ENCODE assay signal across 26 cellular contexts in the genomic region with DNA sequence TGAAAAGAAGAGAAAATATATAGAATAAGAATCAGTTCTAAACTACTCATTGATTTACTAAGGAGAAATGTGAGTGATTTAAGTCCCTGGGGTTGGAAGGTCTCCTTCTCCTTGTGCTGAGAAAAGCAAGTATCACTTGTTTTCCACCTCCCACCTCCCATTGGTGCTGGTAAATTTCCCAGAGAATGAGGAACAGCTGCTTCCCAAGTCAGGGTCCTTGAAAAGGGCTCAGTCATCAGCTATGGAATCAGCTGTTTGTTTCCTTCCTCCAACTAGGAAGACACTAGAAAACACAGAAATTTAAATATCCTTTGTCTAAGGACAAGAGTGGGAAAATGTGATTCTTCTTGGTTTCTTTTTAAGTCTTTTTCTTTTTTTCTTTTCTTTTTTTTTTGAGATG.
DNase-seq lines count a peak whose midpoint lies in the region; ATAC-seq, FAIRE-seq and TF ChIP-seq lines count a peak whose summit lies in the region.
"Had no signal": no experiment of that assay in that cellular context is flagged by ENCODE, and none has a peak within 500 bp of the region (broad histone marks: within the 10 kb centered on the region; RNA-seq: fewer than 3 reads in every experiment).

No MANE protein-coding gene starts in this region.

- H3K27ac ChIP-seq in GM23338 (ENCODE audit: low read depth) (no peak overlapping the region), adrenal gland (no peak overlapping the region), MM.1S (ENCODE audit: low read length) (no peak overlapping the region)
- H3K27ac ChIP-seq: A549, HL-60, Peyer's patch had no signal

- TF ChIP-seq POLR2A in adrenal gland (IDR thresholded peaks at IDR 0.05) = no peak

- H3K9me3 ChIP-seq in adrenal gland (replicated peaks in 1 of 3) (no peaks in the 10 kb centered on the region), MM.1S (replicated peaks; ENCODE audit: insufficient read depth, low read length) (no peaks in the 10 kb centered on the region)
- H3K9me3 ChIP-seq: A549, Caco-2, Peyer's patch, SK-N-SH had no signal

- no peak overlapping the region for H3K4me2 ChIP-seq in GM23338
- no peak overlapping the region for H3K4me2 ChIP-seq in MM.1S (ENCODE audit: low read depth, low read length)
- H3K4me2 ChIP-seq: A549, SK-N-SH had no signal

- H3K4me1 ChIP-seq in GM23338 (ENCODE audit: insufficient read depth) (no peaks in the 10 kb centered on the region), adrenal gland (replicated peaks in 1 of 2) (peaks cover 0 to 6% of the 10 kb centered on the region in 2 donors), MM.1S (ENCODE audit: low read length) (no peaks in the 10 kb centered on the region)
- H3K4me1 ChIP-seq: A549, Caco-2, Peyer's patch had no signal

- peaks cover 3% of the 10 kb centered on the region for H3K27me3 Mint-ChIP-seq in GM23338 (ENCODE audit: insufficient read depth, low read depth, poor library complexity)
- no peaks in the 10 kb centered on the region for H3K27me3 Mint-ChIP-seq in nephron (ENCODE audit: low read depth)

- H3K27me3 ChIP-seq in GM23338 (ENCODE audit: insufficient read depth) = no peaks in the 10 kb centered on the region
- H3K27me3 ChIP-seq in adrenal gland = no peaks in the 10 kb centered on the region
- H3K27me3 ChIP-seq in MM.1S (replicated peaks; ENCODE audit: insufficient read depth, low read length) = no peaks in the 10 kb centered on the region
- H3K27me3 ChIP-seq: Peyer's patch had no signal

- H3F3A ChIP-seq in GM23338 (replicated peaks; ENCODE audit: low read depth) (no peaks in the 10 kb centered on the region), MM.1S (ENCODE audit: insufficient read depth, low read length) (no peaks in the 10 kb centered on the region)

- DNase-seq in GM23338 (ENCODE audit: low spot score) = peak; percentile 23
- peak in 5 of 7 donors; percentile 14 to 41 (median 22) for DNase-seq in adrenal gland
- DNase-seq in fibroblast of peridontal ligament (ENCODE audit: extremely low read depth) = peak; percentile 18
- no peak for DNase-seq in MM.1S
- no peak for DNase-seq in left colon
- DNase-seq in hippocampal formation (lab: John Stamatoyannopoulos, UW) = no peak
- DNase-seq in frontal cortex (ENCODE audit: low spot score in 2 of 2) = no peak
- DNase-seq: AML-193; C1 segment of cervical spinal cord; Caco-2; CD4-positive, alpha-beta memory T cell; DMS79 treated with DMSO at 0.1 percent for 48 hours; GF-D8; NCI-H1105; NCI-H1436 treated with DMSO at 0.1 percent for 48 hours; NCI-H187 treated with DMSO at 0.1 percent for 48 hours; NCI-H2171 treated with DMSO at 0.1 percent for 48 hours; NCI-H526; Peyer's patch; SIG-M5; SK-N-SH had no signal

- TF ChIP-seq CTCF in GM23338 (conservative IDR thresholded peaks at IDR 0.05; ENCODE audit: low read depth in 2 of 2) (no peak), adrenal gland (IDR thresholded peaks at IDR 0.05) (no peak), nephron (IDR thresholded peaks at IDR 0.05; ENCODE audit: unreplicated experiment in 3 of 3) (no peak), MM.1S (IDR thresholded peaks at IDR 0.05; ENCODE audit: low read length) (no peak)

- intact Hi-C loops in adrenal gland (cut with DNase I) = no loop called here
- intact Hi-C loops in left colon (cut with DNase I, micrococcal nuclease) = no loop called here

- H3K4me3 Mint-ChIP-seq in GM23338 = no peak overlapping the region
- H3K4me3 Mint-ChIP-seq in nephron = no peak overlapping the region
- H3K4me3 Mint-ChIP-seq: CD4-positive, alpha-beta memory T cell had no signal

- peak; percentile 39 for ATAC-seq in GM23338
- no peak for ATAC-seq in left colon
- ATAC-seq: A549, HCT116 had no signal

- H4K20me1 ChIP-seq in GM23338 (replicated peaks; ENCODE audit: insufficient read depth) (no peaks in the 10 kb centered on the region), MM.1S (ENCODE audit: insufficient read depth, low read length) (no peaks in the 10 kb centered on the region)

- H3K4me1 Mint-ChIP-seq in GM23338 = peaks cover 7% of the 10 kb centered on the region; the same call in 2 of the 3 replicates
- peaks cover 26% of the 10 kb centered on the region for H3K4me1 Mint-ChIP-seq in nephron
- H3K4me1 Mint-ChIP-seq: CD4-positive, alpha-beta memory T cell had no signal

- no peak for FAIRE-seq in frontal cortex (lab: Jason Lieb, UNC)
- FAIRE-seq: A549, GM12891 had no signal

- H3K36me3 Mint-ChIP-seq in GM23338 (ENCODE audit: low read depth) (no peaks in the 10 kb centered on the region), nephron (ENCODE audit: low read depth) (no peaks in the 10 kb centered on the region)
- H3K36me3 Mint-ChIP-seq: CD4-positive, alpha-beta memory T cell had no signal

- no peaks in the 10 kb centered on the region for H3K9me3 Mint-ChIP-seq in GM23338
- no peaks in the 10 kb centered on the region for H3K9me3 Mint-ChIP-seq in nephron

- H3K79me2 ChIP-seq in GM23338 (replicated peaks; ENCODE audit: insufficient read depth) (no peaks in the 10 kb centered on the region), MM.1S (ENCODE audit: low read length) (no peaks in the 10 kb centered on the region)

- peak overlapping the region; percentile 15; the same call in 1 of the 2 replicates for H2AFZ ChIP-seq in GM23338
- H2AFZ ChIP-seq in MM.1S (ENCODE audit: low read length) = no peak overlapping the region

- H3K27ac Mint-ChIP-seq in GM23338 = no peak overlapping the region
- H3K27ac Mint-ChIP-seq in nephron = peak overlapping the region; percentile 12 to 66 (median 13)
- H3K27ac Mint-ChIP-seq: CD4-positive, alpha-beta memory T cell had no signal

- H3K36me3 ChIP-seq in GM23338 (ENCODE audit: insufficient read depth) (no peaks in the 10 kb centered on the region), adrenal gland (replicated peaks in 1 of 2) (no peaks in the 10 kb centered on the region), MM.1S (replicated peaks; ENCODE audit: insufficient read depth, low read length) (no peaks in the 10 kb centered on the region)
- H3K36me3 ChIP-seq: Peyer's patch had no signal

- no peaks in the 10 kb centered on the region; the same call in 1 of the 2 replicates for H3K9me2 ChIP-seq in GM23338 (ENCODE audit: insufficient read depth)
- H3K9me2 ChIP-seq in MM.1S (replicated peaks; ENCODE audit: insufficient read depth, low read length) = no peaks in the 10 kb centered on the region
- H3K9me2 ChIP-seq: SK-N-SH had no signal

- H3K9ac ChIP-seq in MM.1S (ENCODE audit: low read length) = no peak overlapping the region
- H3K9ac ChIP-seq: SK-N-SH had no signal

- no peak overlapping the region for H3K4me3 ChIP-seq in GM23338
- no peak overlapping the region for H3K4me3 ChIP-seq in adrenal gland
- H3K4me3 ChIP-seq in MM.1S (ENCODE audit: low read length) = no peak overlapping the region
- H3K4me3 ChIP-seq: A549, Peyer's patch had no signal

TF ChIP-seq in GM23338, 12 proteins besides CTCF, POLR2A, EP300 and RAD21 (continues in another document):
- TF ChIP-seq JUNB (IDR thresholded peaks at IDR 0.05; ENCODE audit: unreplicated experiment) (no peak), EZH2 (IDR thresholded peaks at IDR 0.05; ENCODE audit: low read depth, unreplicated experiment) (no peak), ZNF331 (CRISPR knock-in tag; IDR thresholded peaks at IDR 0.05; ENCODE audit: low read depth) (no peak), ZNF114 (CRISPR knock-in tag; IDR thresholded peaks at IDR 0.05) (no peak)
- TF ChIP-seq, protein P1, sequence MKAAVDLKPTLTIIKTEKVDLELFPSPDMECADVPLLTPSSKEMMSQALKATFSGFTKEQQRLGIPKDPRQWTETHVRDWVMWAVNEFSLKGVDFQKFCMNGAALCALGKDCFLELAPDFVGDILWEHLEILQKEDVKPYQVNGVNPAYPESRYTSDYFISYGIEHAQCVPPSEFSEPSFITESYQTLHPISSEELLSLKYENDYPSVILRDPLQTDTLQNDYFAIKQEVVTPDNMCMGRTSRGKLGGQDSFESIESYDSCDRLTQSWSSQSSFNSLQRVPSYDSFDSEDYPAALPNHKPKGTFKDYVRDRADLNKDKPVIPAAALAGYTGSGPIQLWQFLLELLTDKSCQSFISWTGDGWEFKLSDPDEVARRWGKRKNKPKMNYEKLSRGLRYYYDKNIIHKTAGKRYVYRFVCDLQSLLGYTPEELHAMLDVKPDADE (IDR thresholded peaks at IDR 0.05) = no peak

Comparison
In these comparisons a context has a peak if more than half of its experiments do, and no peak if none do; other contexts are left out.
1. DNase-seq: peak in GM23338 (single experiment), adrenal gland (5 of 7) and fibroblast of peridontal ligament (single experiment); none in MM.1S (single experiment), left colon (0 of 2), hippocampal formation (0 of 2) and frontal cortex (0 of 2).